Comparison of ENCODE assay signal across 8 cellular contexts in the genomic region with DNA sequence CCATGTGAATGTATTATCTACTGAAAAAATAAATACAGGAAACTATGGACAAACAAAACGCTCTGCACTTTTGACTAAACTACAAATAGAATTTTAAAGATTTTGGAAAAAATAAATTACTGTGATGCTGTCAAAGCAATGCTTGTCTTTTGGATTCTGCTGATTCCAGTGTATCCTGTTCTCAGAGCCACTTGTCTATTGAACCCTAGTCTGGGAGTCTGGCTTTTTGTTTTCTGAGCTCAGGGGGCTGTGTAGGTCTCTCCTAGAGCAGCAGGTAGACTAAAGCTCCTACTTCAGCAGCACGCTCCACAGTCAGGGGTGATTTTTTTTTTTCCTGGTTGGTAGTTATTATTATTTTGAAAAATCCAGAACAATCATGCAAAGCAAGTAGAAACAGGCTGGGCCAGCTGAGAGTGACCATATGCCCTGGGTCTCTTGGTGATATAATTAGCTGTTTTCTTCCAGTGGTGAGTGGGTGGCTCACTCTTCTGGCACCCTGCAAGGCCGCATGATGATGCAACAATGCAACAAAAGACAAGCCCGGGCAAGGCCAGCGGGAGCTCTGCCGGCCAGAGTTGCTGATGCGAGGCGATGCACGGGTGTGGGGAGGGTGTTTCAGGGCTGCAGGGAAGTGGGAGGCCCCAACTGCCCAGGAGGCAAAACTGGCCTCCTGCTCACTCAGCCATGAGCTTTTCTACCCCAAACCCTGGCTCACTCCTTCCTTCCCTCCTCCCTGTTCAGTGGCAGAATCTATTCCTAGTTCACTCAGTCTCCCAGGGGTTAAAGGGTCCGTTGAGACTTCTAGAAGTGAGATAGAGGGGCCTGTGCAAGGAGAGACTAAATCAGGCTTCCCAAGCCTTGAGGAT. TPM values are rescaled to one million over a fixed set of nuclear protein-coding genes. Genes with fewer than 3 reads are reported as not detected.
A peak's percentile ranks its signal among the peaks of the same experiment; 100 is the strongest.
DNase-seq lines count a peak whose midpoint lies in the region; ATAC-seq, FAIRE-seq and TF ChIP-seq lines count a peak whose summit lies in the region.

No MANE protein-coding gene starts in this region.

- no peaks in the 10 kb centered on the region for H3K36me3 Mint-ChIP-seq in activated naive CD8-positive, alpha-beta T cell treated with anti-CD3 and anti-CD28 coated beads for 36 hours

- H3K36me3 ChIP-seq in GM12878 (ENCODE audit: control insufficient read depth in 2 of 2, insufficient read depth in 2 of 2, low read length in 1 of 2) (no peaks in the 10 kb centered on the region), smooth muscle cell (ENCODE audit: low read depth) (no peaks in the 10 kb centered on the region)

- ATAC-seq in HG03108 (IDR thresholded peaks at IDR 0.05; ENCODE audit: unreplicated experiment) (peak; percentile 66), GM12878 (peak; percentile 86)

- DNase-seq in AG09319 (ENCODE audit: extremely low read depth, low read depth) (peak; percentile 90), NCI-H2227 (lab: John Stamatoyannopoulos, UW; ENCODE audit: unreplicated experiment) (peak; percentile 77), GM12878 (ENCODE audit: low read depth, low spot score) (peak; percentile 91), iPS-NIHi11 (ENCODE audit: low spot score) (peak; percentile 79), smooth muscle cell (lab: John Stamatoyannopoulos, UW; ENCODE audit: unreplicated experiment) (peak; percentile 52)
- no peak for DNase-seq in activated naive CD8-positive, alpha-beta T cell treated with anti-CD3 and anti-CD28 coated beads for 36 hours

- H3K4me1 ChIP-seq in GM12878 (ENCODE audit: control insufficient read depth, insufficient read depth, low read length) (peaks cover 64% of the 10 kb centered on the region), smooth muscle cell (ENCODE audit: low read depth) (peaks cover 34% of the 10 kb centered on the region)

- in situ Hi-C loops in GM18951 (cut with MboI; ENCODE audit: low sequenced_read_pairs, unreplicated experiment): no loop called here
- in situ Hi-C loops in GM12878 (cut with MboI): no loop called here

- 3% methylated on average over 10 of the region's 10 CpGs for WGBS in GM12878 (ENCODE audit: insufficient coverage, insufficient replicate concordance, low lambda C conversion rate, missing lambda C conversion rate)
- WGBS in smooth muscle cell (ENCODE audit: low lambda C conversion rate): 13% methylated on average over 10 of the region's 10 CpGs

- RAD21 ChIA-PET in GM12878 (lab: Charles Lee; ENCODE audit: unreplicated experiment): interaction anchor here (0.6 to 8.0 kb wide), 18 partner anchors 8 to 92 kb away, joined by 3 to 195 read pairs (median 5); a partner anchor contains a TSS

- H3K4me3 ChIP-seq in GM12878: peak overlapping the region; percentile 41; the same call in 1 of the 2 replicates
- no peak overlapping the region for H3K4me3 ChIP-seq in smooth muscle cell

- H3K27me3 Mint-ChIP-seq in activated naive CD8-positive, alpha-beta T cell treated with anti-CD3 and anti-CD28 coated beads for 36 hours: no peaks in the 10 kb centered on the region

- peak; percentile 94 to 97 for TF ChIP-seq EP300 in GM12878 (IDR thresholded peaks at IDR 0.05; ENCODE audit: borderline replicate concordance in 1 of 2, control insufficient read depth in 1 of 2, low read depth in 2 of 2, low read length in 2 of 2)

- POLR2A ChIA-PET in GM12878 (lab: Charles Lee): interaction anchor here (0.7 to 10.4 kb wide), 9 partner anchors 11 to 557 kb away, joined by 3 to 243 read pairs (median 3); a partner anchor contains a TSS

- CTCF ChIA-PET in GM12878 (lab: Yijun Ruan, JAX): interaction anchor here (0.8 to 8.6 kb wide), 12 partner anchors 9 to 115 kb away, joined by 3 to 146 read pairs (median 8); a partner anchor contains a TSS

- H3K79me2 ChIP-seq in GM12878 (ENCODE audit: control insufficient read depth, insufficient read depth, low read length) (peaks cover 1% of the 10 kb centered on the region; the same call in 1 of the 2 replicates), smooth muscle cell (ENCODE audit: low read depth) (no peaks in the 10 kb centered on the region)

- TF ChIP-seq RAD21 in GM12878 (IDR thresholded peaks at IDR 0.05; ENCODE audit: insufficient read depth, low read depth, low read length): no peak; the same call in 1 of the 2 replicates

- FAIRE-seq in GM12878 (lab: Jason Lieb, UNC): peak; percentile 75

- SMC1A ChIA-PET in GM12878 (lab: Charles Lee; ENCODE audit: uncharacterized antibody, unreplicated experiment): interaction anchor here (0.7 to 17.5 kb wide), 14 partner anchors 11 to 341 kb away, joined by 3 to 240 read pairs (median 4); a partner anchor contains a TSS

- TSS peak; percentile 99 for BruUV-seq in GM12878 (replicated peaks; lab: Mats Ljungman, UMichigan)

- no peak overlapping the region for H3K4me3 Mint-ChIP-seq in activated naive CD8-positive, alpha-beta T cell treated with anti-CD3 and anti-CD28 coated beads for 36 hours

- peaks cover 8% of the 10 kb centered on the region for H3F3A ChIP-seq in smooth muscle cell (ENCODE audit: low read depth)

- intact Hi-C loops in GM12878 (cut with micrococcal nuclease; ENCODE audit: unreplicated experiment): loop anchor here (1.0 kb wide), 1 partner anchor 11 kb away; a partner anchor contains a TSS

- TF ChIP-seq CTCF in AG09319 (IDR thresholded peaks at IDR 0.05; ENCODE audit: low read depth, low read length): no peak
- no peak; a peak in 1 of 6 replicates for TF ChIP-seq CTCF in GM12878 (IDR thresholded peaks at IDR 0.05 in 2 of 3, conservative IDR thresholded peaks at IDR 0.05 in 1 of 3; ENCODE audit: control insufficient read depth in 2 of 3, extremely low read depth in 1 of 3, insufficient read depth in 1 of 3, low read depth in 3 of 3, low read length in 3 of 3)
- no peak for TF ChIP-seq CTCF in smooth muscle cell (IDR thresholded peaks at IDR 0.05; ENCODE audit: borderline replicate concordance, insufficient read depth, poor library complexity, severe bottlenecking)

- H4K20me1 ChIP-seq in GM12878 (ENCODE audit: control insufficient read depth, insufficient read depth): no peaks in the 10 kb centered on the region
- H4K20me1 ChIP-seq in smooth muscle cell (ENCODE audit: low read depth): no peaks in the 10 kb centered on the region

- H3K4me1 Mint-ChIP-seq in activated naive CD8-positive, alpha-beta T cell treated with anti-CD3 and anti-CD28 coated beads for 36 hours: peaks cover 19% of the 10 kb centered on the region

- H3K9me3 ChIP-seq in GM12878 (replicated peaks; ENCODE audit: control insufficient read depth, insufficient read depth, low read length): no peaks in the 10 kb centered on the region
- H3K9me3 ChIP-seq in smooth muscle cell (replicated peaks; ENCODE audit: low read depth): no peaks in the 10 kb centered on the region

- no peaks in the 10 kb centered on the region for H3K9me3 Mint-ChIP-seq in activated naive CD8-positive, alpha-beta T cell treated with anti-CD3 and anti-CD28 coated beads for 36 hours

- H3K4me2 ChIP-seq in GM12878 (ENCODE audit: control insufficient read depth, insufficient read depth) (peak overlapping the region; percentile 62), smooth muscle cell (peak overlapping the region; percentile 72)

- H3K27me3 ChIP-seq in GM12878 (replicated peaks in 1 of 2; ENCODE audit: control insufficient read depth in 2 of 2, insufficient read depth in 2 of 2, low read length in 1 of 2) (no peaks in the 10 kb centered on the region), smooth muscle cell (ENCODE audit: low read depth) (no peaks in the 10 kb centered on the region)

- H2AFZ ChIP-seq in GM12878 (ENCODE audit: control insufficient read depth, low read depth, low read length): peak overlapping the region; percentile 1
- H2AFZ ChIP-seq in smooth muscle cell (ENCODE audit: low read depth): no peak overlapping the region

- no peak overlapping the region for H3K27ac Mint-ChIP-seq in activated naive CD8-positive, alpha-beta T cell treated with anti-CD3 and anti-CD28 coated beads for 36 hours

- H3K27ac ChIP-seq in GM12878 (ENCODE audit: control insufficient read depth, insufficient read depth) (peak overlapping the region; percentile 92), smooth muscle cell (ENCODE audit: low read depth) (peak overlapping the region; percentile 92)

- TF ChIP-seq POLR2A in GM18951 (IDR thresholded peaks at IDR 0.05; ENCODE audit: extremely low read depth, insufficient read depth, insufficient read length): peak; percentile 41
- peak; percentile 49 for TF ChIP-seq POLR2A in GM12878 (IDR thresholded peaks at IDR 0.05; ENCODE audit: low read depth, low read length)

- peak overlapping the region; percentile 70 for H3K9ac ChIP-seq in GM12878 (ENCODE audit: control insufficient read depth, insufficient read depth, low read length)
- peak overlapping the region; percentile 66 for H3K9ac ChIP-seq in smooth muscle cell (ENCODE audit: low read depth)

RNA-seq across cellular contexts. Expression of a gene that starts 11.6 kb away (rescaled TPM):
- total RNA-seq in GM12878 (2013; cell fraction: nucleolus; rRNA removed): 98.4 and 111 TPM in 2 replicates
- total RNA-seq in GM12878 (2014; rRNA removed) (186 and 198 TPM in 2 replicates), GM12878 (2014; rRNA removed; fragmentation: Illumina TruSeq; extraction: Trizol) (139 and 144 TPM in 2 replicates), GM12878 (2021) (315 and 321 TPM in 2 replicates), smooth muscle cell (859 and 967 TPM in 2 replicates)
- polyA plus RNA-seq in GM12878 (2011; ENCODE audit: low read depth): 50.2 TPM
- polyA plus RNA-seq in GM12878 (2011; rRNA removed) (103 and 200 TPM in 2 replicates), GM12878 (2014; fragmentation: Illumina TruSeq; extraction: Trizol) (154 and 232 TPM in 2 replicates), GM12878 (2014; fragmentation: Nextera tagmentation; extraction: Ambion mirVana) (10 to 100 TPM; 25.2 to 48.4 TPM), GM12878 (2014; rRNA removed) (330 and 358 TPM in 2 replicates), GM12878 (2016; fragmentation: Nextera tagmentation; extraction: Ambion mirVana) (100 to 1,000 TPM; 604 to 637 TPM), smooth muscle cell (1,623 and 1,633 TPM in 2 replicates)
- polyA plus RNA-seq in GM12878 (2011; cell fraction: cytosol; rRNA removed): 275 and 303 TPM in 2 replicates
- polyA plus RNA-seq in GM12878 (2011; cell fraction: nucleus; rRNA removed): 252 and 284 TPM in 2 replicates
- 129 and 156 TPM in 2 replicates for polyA plus RNA-seq in GM12878 (2012)
- 81.2 and 140 TPM in 2 replicates for polyA minus RNA-seq in GM12878 (2011; rRNA and poly(A)+ RNA removed)
- 55.9 and 57.9 TPM in 2 replicates for polyA minus RNA-seq in GM12878 (2011; cell fraction: cytosol; rRNA and poly(A)+ RNA removed)
- 58.8 and 96.6 TPM in 2 replicates for polyA minus RNA-seq in GM12878 (2011; cell fraction: nucleus; rRNA and poly(A)+ RNA removed)
- 10 to 100 TPM; 12.6 to 13.0 TPM for total RNA-seq in activated naive CD8-positive, alpha-beta T cell treated with anti-CD3 and anti-CD28 coated beads for 36 hours

RNA-seq across cellular contexts. Expression of a gene that starts 30.7 kb away (rescaled TPM):
- total RNA-seq in GM12878 (2013; cell fraction: nucleolus; rRNA removed): 0.23 TPM in 1 of 2 replicates, not detected in the other
- total RNA-seq in GM12878 (2014; rRNA removed) (0.06 TPM in 1 of 2 replicates, not detected in the other), GM12878 (2014; rRNA removed; fragmentation: Illumina TruSeq; extraction: Trizol) (not detected in 2 replicates), GM12878 (2021) (0.05 TPM in 1 of 2 replicates, not detected in the other), smooth muscle cell (not detected in 2 replicates)
- not detected for polyA plus RNA-seq in GM12878 (2011; ENCODE audit: low read depth)
- polyA plus RNA-seq in GM12878 (2011; rRNA removed) (0.05 TPM in 1 of 2 replicates, not detected in the other), GM12878 (2014; fragmentation: Illumina TruSeq; extraction: Trizol) (0.01 TPM in 1 of 2 replicates, not detected in the other), GM12878 (2014; fragmentation: Nextera tagmentation; extraction: Ambion mirVana) (under 1 TPM in 1 of 2 experiments, not detected in 1; 0.02 TPM), GM12878 (2014; rRNA removed) (0.01 and 0.05 TPM in 2 replicates), GM12878 (2016; fragmentation: Nextera tagmentation; extraction: Ambion mirVana) (under 1 TPM; 0.05 to 0.08 TPM), smooth muscle cell (0.03 and 0.17 TPM in 2 replicates)
- 0.05 and 0.06 TPM in 2 replicates for polyA plus RNA-seq in GM12878 (2011; cell fraction: cytosol; rRNA removed)
- 0.24 and 0.26 TPM in 2 replicates for polyA plus RNA-seq in GM12878 (2011; cell fraction: nucleus; rRNA removed)
- 0.03 and 0.05 TPM in 2 replicates for polyA plus RNA-seq in GM12878 (2012)
- polyA minus RNA-seq in GM12878 (2011; rRNA and poly(A)+ RNA removed): 0.05 TPM in 1 of 2 replicates, not detected in the other
- not detected in 2 replicates for polyA minus RNA-seq in GM12878 (2011; cell fraction: cytosol; rRNA and poly(A)+ RNA removed)
- not detected in 2 replicates for polyA minus RNA-seq in GM12878 (2011; cell fraction: nucleus; rRNA and poly(A)+ RNA removed)
- total RNA-seq in activated naive CD8-positive, alpha-beta T cell treated with anti-CD3 and anti-CD28 coated beads for 36 hours: not detected

Comparison
In these comparisons a context has a peak if more than half of its experiments do, and no peak if none do; other contexts are left out.
1. RNA of a gene that starts 11.6 kb away (total RNA-seq): 859 to 967 TPM in smooth muscle cell and 98.4 to 321 TPM in GM12878; 12.6 to 13.0 TPM in activated naive CD8-positive, alpha-beta T cell treated with anti-CD3 and anti-CD28 coated beads for 36 hours; every median in the first group is over 4 times any median in the second.